8 cellular contexts compared by ENCODE assay signal in genomic region chr4:187335339-187335738, GRCh38.
"Had no signal": no experiment of that assay in that cellular context is flagged by ENCODE, and none has a peak within 500 bp of the region (broad histone marks: within the 10 kb centered on the region; RNA-seq: fewer than 3 reads in every experiment).

No MANE protein-coding gene starts in this region.

- ATAC-seq: GM23338, HCT116 had no signal

- DNase-seq: GM23248, GOT3, H7, H9, HCEC 1CT, HFFc6 had no signal
